In the genomic region with DNA sequence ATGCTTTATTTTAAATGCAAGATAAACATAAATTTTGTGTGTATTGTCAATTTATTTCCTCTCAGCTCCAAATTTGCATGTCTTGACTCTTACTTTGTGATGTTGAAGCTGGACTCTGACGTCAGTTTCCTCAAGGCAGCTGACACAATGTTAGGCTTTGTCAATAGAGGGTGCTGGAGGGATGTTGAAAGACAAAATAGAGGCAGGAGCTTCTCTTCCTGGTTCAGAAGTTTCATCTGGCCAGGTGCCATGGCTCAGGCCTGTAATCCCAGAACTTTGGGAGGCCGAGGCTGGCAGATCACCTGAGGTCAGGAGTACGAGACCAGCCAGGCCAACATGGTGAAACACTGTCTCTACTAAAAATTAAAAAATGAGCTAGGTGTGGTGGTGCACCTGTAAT, we compare ENCODE assay signal across 9 cellular contexts.
DNase-seq lines count a peak whose midpoint lies in the region; ATAC-seq and TF ChIP-seq lines count a peak whose summit lies in the region.
"Had no signal": no experiment of that assay in that cellular context is flagged by ENCODE, and none has a peak within 500 bp of the region (broad histone marks: within the 10 kb centered on the region; RNA-seq: fewer than 3 reads in every experiment).

No MANE protein-coding gene starts in this region.

- H3K4me1 Mint-ChIP-seq in activated CD4-positive, alpha-beta memory T cell treated with anti-CD3 and anti-CD28 coated beads, Interleukin-2, amount 10 ng/mL, durations not matched to agents 7 days and 5 days: no peaks in the 10 kb centered on the region

- no peaks in the 10 kb centered on the region for H3K27me3 Mint-ChIP-seq in activated CD4-positive, alpha-beta memory T cell treated with anti-CD3 and anti-CD28 coated beads, Interleukin-2, amount 10 ng/mL, durations not matched to agents 7 days and 5 days

- POLR2A ChIA-PET in activated CD4-positive, alpha-beta memory T cell treated with anti-CD3 and anti-CD28 coated beads, Interleukin-2, amount 10 ng/mL, durations not matched to agents 7 days and 5 days (lab: Charles Lee): no interaction called here

- no peak overlapping the region for H3K27ac Mint-ChIP-seq in activated CD4-positive, alpha-beta memory T cell treated with anti-CD3 and anti-CD28 coated beads, Interleukin-2, amount 10 ng/mL, durations not matched to agents 7 days and 5 days

- H3K4me3 ChIP-seq in fibroblast of pulmonary artery (replicated peaks; ENCODE audit: low read depth, low read length): no peak overlapping the region
- H3K4me3 ChIP-seq: K562 had no signal

- DNase-seq in AG20443 (ENCODE audit: low spot score) (peak; percentile 7), NCI-H526 (lab: John Stamatoyannopoulos, UW) (peak; percentile 24 to 53), fibroblast of pulmonary artery (ENCODE audit: low read depth) (peak; percentile 67), KG1 (lab: John Stamatoyannopoulos, UW) (no peak), NCI-H524 (lab: John Stamatoyannopoulos, UW) (no peak)
- no peak for DNase-seq in activated CD4-positive, alpha-beta T cell treated with anti-CD3 and anti-CD28 coated beads for 48 hours
- DNase-seq in activated CD4-positive, alpha-beta memory T cell treated with anti-CD3 and anti-CD28 coated beads, Interleukin-2, amount 10 ng/mL, durations not matched to agents 7 days and 5 days: no peak

- CTCF ChIA-PET in activated CD4-positive, alpha-beta memory T cell treated with anti-CD3 and anti-CD28 coated beads, Interleukin-2, amount 10 ng/mL, durations not matched to agents 7 days and 5 days (lab: Charles Lee): interaction anchor here (0.9 kb wide), 1 partner anchor 34 kb away, joined by 3 read pairs; no protein-coding TSS in a partner anchor

- TF ChIP-seq CTCF in fibroblast of pulmonary artery (IDR thresholded peaks at IDR 0.05; ENCODE audit: low read length, missing control alignments): peak; percentile 27

- no peak overlapping the region for H3K4me3 Mint-ChIP-seq in activated CD4-positive, alpha-beta memory T cell treated with anti-CD3 and anti-CD28 coated beads, Interleukin-2, amount 10 ng/mL, durations not matched to agents 7 days and 5 days

- no peaks in the 10 kb centered on the region for H3K36me3 Mint-ChIP-seq in activated CD4-positive, alpha-beta memory T cell treated with anti-CD3 and anti-CD28 coated beads, Interleukin-2, amount 10 ng/mL, durations not matched to agents 7 days and 5 days (ENCODE audit: low read depth)

- no peaks in the 10 kb centered on the region for H3K9me3 Mint-ChIP-seq in activated CD4-positive, alpha-beta memory T cell treated with anti-CD3 and anti-CD28 coated beads, Interleukin-2, amount 10 ng/mL, durations not matched to agents 7 days and 5 days

- peak; percentile 89 for ATAC-seq in GM18907 (IDR thresholded peaks at IDR 0.05; ENCODE audit: unreplicated experiment)
- ATAC-seq: K562 had no signal

Comparison
In these comparisons a context has a peak if more than half of its experiments do, and no peak if none do; other contexts are left out.
1. DNase-seq: peak in AG20443 (single experiment), NCI-H526 (2 of 2) and fibroblast of pulmonary artery (single experiment); none in activated CD4-positive, alpha-beta T cell treated with anti-CD3 and anti-CD28 coated beads for 48 hours (single experiment), activated CD4-positive, alpha-beta memory T cell treated with anti-CD3 and anti-CD28 coated beads, Interleukin-2, amount 10 ng/mL, durations not matched to agents 7 days and 5 days (single experiment), KG1 (single experiment) and NCI-H524 (0 of 2).